In the genomic region with DNA sequence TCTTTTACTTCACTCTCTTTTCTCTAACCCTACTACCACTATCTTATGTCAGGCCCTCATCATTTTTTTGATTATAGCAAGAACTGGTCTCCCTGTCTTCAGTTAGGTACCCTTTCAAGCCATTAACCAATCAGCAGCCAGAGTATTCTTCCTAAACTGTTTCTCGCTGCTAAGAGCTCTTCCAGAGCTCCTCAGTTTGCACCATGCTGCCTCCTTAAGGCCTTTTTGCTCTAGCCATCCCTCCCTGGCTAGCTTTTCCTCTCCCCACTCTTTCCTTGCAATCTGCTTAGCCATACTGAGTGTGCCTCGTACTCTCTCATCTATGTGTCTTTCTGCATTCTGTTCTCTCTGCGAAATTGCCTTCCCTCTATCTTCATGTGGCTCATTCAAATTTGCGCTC, we compare ENCODE assay signal across 24 cellular contexts. TPM values are rescaled to one million over a fixed set of nuclear protein-coding genes. Genes with fewer than 3 reads are reported as not detected.
DNase-seq lines count a peak whose midpoint lies in the region; ATAC-seq and TF ChIP-seq lines count a peak whose summit lies in the region.
"Had no signal": no experiment of that assay in that cellular context is flagged by ENCODE, and none has a peak within 500 bp of the region (broad histone marks: within the 10 kb centered on the region; RNA-seq: fewer than 3 reads in every experiment).

No MANE protein-coding gene starts in this region.

- H3K4me2 ChIP-seq in osteoblast (ENCODE audit: insufficient read depth, low read length), result no peak overlapping the region

- peak; percentile 64 for ATAC-seq in WTC11
- ATAC-seq: GM12878, HCT116, HepG2 had no signal

- no peaks in the 10 kb centered on the region for H3K9me3 ChIP-seq in osteoblast (ENCODE audit: low read depth, low read length)
- H3K9me3 ChIP-seq: BE2C had no signal

- H3K27me3 Mint-ChIP-seq in WTC11 (ENCODE audit: low read depth), result no peaks in the 10 kb centered on the region; the same call in 1 of the 2 replicates
- H3K27me3 Mint-ChIP-seq: CD4-positive, CD25-positive, alpha-beta regulatory T cell had no signal

- H4K20me1 ChIP-seq in osteoblast (ENCODE audit: insufficient read depth, low read length), result no peaks in the 10 kb centered on the region

- no peak for TF ChIP-seq CTCF in WTC11 (IDR thresholded peaks at IDR 0.05)
- TF ChIP-seq CTCF in fibroblast of the aortic adventitia (IDR thresholded peaks at IDR 0.05; ENCODE audit: insufficient read depth, low read length), result no peak
- no peak for TF ChIP-seq CTCF in osteoblast (IDR thresholded peaks at IDR 0.05; ENCODE audit: extremely low read depth, low read depth, low read length)

- H3K36me3 ChIP-seq in osteoblast (ENCODE audit: insufficient read depth, low read length), result no peaks in the 10 kb centered on the region
- H3K36me3 ChIP-seq: BE2C had no signal

- H3K79me2 ChIP-seq in osteoblast (ENCODE audit: insufficient read depth, low read length), result peaks cover 2% of the 10 kb centered on the region

- no peak overlapping the region for H3K27ac ChIP-seq in osteoblast (ENCODE audit: low read depth, low read length)
- H3K27ac ChIP-seq: GM23248 had no signal

- H3K27me3 ChIP-seq in osteoblast (ENCODE audit: insufficient read depth, low read length), result peaks cover 15% of the 10 kb centered on the region
- H3K27me3 ChIP-seq: BE2C had no signal

- POLR2A ChIA-PET in WTC11 (lab: Charles Lee), result no interaction called here

- no peaks in the 10 kb centered on the region for H3K4me1 ChIP-seq in osteoblast (ENCODE audit: insufficient read depth, low read length)
- H3K4me1 ChIP-seq: BE2C had no signal

- peaks cover 4% of the 10 kb centered on the region; the same call in 1 of the 2 replicates for H3K36me3 Mint-ChIP-seq in WTC11
- H3K36me3 Mint-ChIP-seq: CD4-positive, CD25-positive, alpha-beta regulatory T cell; CD8-positive, alpha-beta memory T cell; IgD-negative memory B cell had no signal

- H3K4me3 ChIP-seq in fibroblast of the aortic adventitia (ENCODE audit: low read depth, low read length), result no peak overlapping the region
- H3K4me3 ChIP-seq in osteoblast (ENCODE audit: insufficient read depth, low read length), result no peak overlapping the region
- H3K4me3 ChIP-seq: GM12878, GM23248 had no signal

- H3K4me3 Mint-ChIP-seq in WTC11, result no peak overlapping the region
- H3K4me3 Mint-ChIP-seq: CD4-positive, CD25-positive, alpha-beta regulatory T cell; CD8-positive, alpha-beta memory T cell; HFFc6; IgD-negative memory B cell had no signal

- no peaks in the 10 kb centered on the region for H3K4me1 Mint-ChIP-seq in WTC11
- H3K4me1 Mint-ChIP-seq: CD4-positive, CD25-positive, alpha-beta regulatory T cell; CD8-positive, alpha-beta memory T cell; IgD-negative memory B cell had no signal

- DNase-seq in NCI-H82 (lab: John Stamatoyannopoulos, UW) (peak; percentile 68), WTC11 (ENCODE audit: low spot score) (no peak), fibroblast of the aortic adventitia (ENCODE audit: low read depth) (peak; percentile 7), osteoblast (ENCODE audit: insufficient read length, low spot score, missing footprints) (no peak), UCSD-AML1 (lab: John Stamatoyannopoulos, UW; ENCODE audit: unreplicated experiment) (no peak), amniotic stem cell (lab: John Stamatoyannopoulos, UW) (no peak)
- no peak for DNase-seq in stimulated activated naive CD4-positive, alpha-beta T cell treated with Interleukin-2 at 50 U/mL for 16 hours (lab: John Stamatoyannopoulos, UW)
- DNase-seq: ACHN; BE2C; C1 segment of cervical spinal cord; CD4-positive, CD25-positive, alpha-beta regulatory T cell; CD8-positive, alpha-beta memory T cell; COR-L47; DMS 273 treated with DMSO at 0.1 percent for 48 hours; DMS53; DND-41; EL; GM23248; HFFc6 had no signal

- H2AFZ ChIP-seq in osteoblast (ENCODE audit: low read length), result peak overlapping the region; percentile 22
- H2AFZ ChIP-seq: GM23248 had no signal

- CTCF ChIA-PET in WTC11 (lab: Charles Lee), result no interaction called here

- no peak overlapping the region; the same call in 1 of the 2 replicates for H3K27ac Mint-ChIP-seq in WTC11
- H3K27ac Mint-ChIP-seq: HFFc6, IgD-negative memory B cell had no signal

- H3K9me3 Mint-ChIP-seq in WTC11, result no peaks in the 10 kb centered on the region
- H3K9me3 Mint-ChIP-seq: CD4-positive, CD25-positive, alpha-beta regulatory T cell; CD8-positive, alpha-beta memory T cell; HFFc6 had no signal

TF ChIP-seq in WTC11, 78 proteins besides CTCF, POLR2A, EP300 and RAD21 (continues in another document):
- TF ChIP-seq ZMAT4 (CRISPR knock-in tag; IDR thresholded peaks at IDR 0.05), result no peak
- TF ChIP-seq HMGA2 (CRISPR knock-in tag; IDR thresholded peaks at IDR 0.05), result no peak
- TF ChIP-seq SMAD3 (CRISPR knock-in tag; IDR thresholded peaks at IDR 0.05; ENCODE audit: borderline replicate concordance), result no peak
- no peak for TF ChIP-seq ZBTB21 (CRISPR knock-in tag; IDR thresholded peaks at IDR 0.05; ENCODE audit: borderline replicate concordance)
- no peak for TF ChIP-seq CDX4 (CRISPR knock-in tag; IDR thresholded peaks at IDR 0.05; ENCODE audit: borderline replicate concordance)
- TF ChIP-seq ZNF423 (CRISPR knock-in tag; IDR thresholded peaks at IDR 0.05), result no peak
- no peak for TF ChIP-seq PRRX2 (CRISPR knock-in tag; IDR thresholded peaks at IDR 0.05)
- TF ChIP-seq JUN (CRISPR knock-in tag; IDR thresholded peaks at IDR 0.05), result no peak
- TF ChIP-seq CBFB (CRISPR knock-in tag; IDR thresholded peaks at IDR 0.05; ENCODE audit: low read depth), result no peak
- no peak for TF ChIP-seq ERG (CRISPR knock-in tag; IDR thresholded peaks at IDR 0.05)
- no peak for TF ChIP-seq CREB1 (CRISPR knock-in tag; IDR thresholded peaks at IDR 0.05)
- TF ChIP-seq ZNF396 (CRISPR knock-in tag; IDR thresholded peaks at IDR 0.05; ENCODE audit: borderline replicate concordance), result no peak
- no peak for TF ChIP-seq ATF3 (CRISPR knock-in tag; conservative IDR thresholded peaks at IDR 0.05)
- no peak for TF ChIP-seq OVOL2 (CRISPR knock-in tag; IDR thresholded peaks at IDR 0.05; ENCODE audit: borderline replicate concordance)
- no peak for TF ChIP-seq KAT7 (CRISPR knock-in tag; IDR thresholded peaks at IDR 0.05; ENCODE audit: borderline replicate concordance)
- no peak for TF ChIP-seq E2F1 (CRISPR knock-in tag; IDR thresholded peaks at IDR 0.05)

RNA-seq across cellular contexts. Expression of gene KIF4A, which starts 32.9 kb away (rescaled TPM):
- 34.9 to 36.2 TPM (median 35.5 TPM) in 3 replicates for total RNA-seq in WTC11 (2021)
- total RNA-seq in fibroblast of the aortic adventitia (ENCODE audit: low replicate concordance), result 2.7 and 14.5 TPM in 2 replicates
- 2.1 and 2.2 TPM in 2 replicates for total RNA-seq in osteoblast

RNA-seq across cellular contexts. Expression of gene PDZD11, which starts 33.1 kb away (rescaled TPM):
- total RNA-seq in WTC11 (2021), result 27.0 to 32.2 TPM (median 27.8 TPM) in 3 replicates
- 27.0 and 68.0 TPM in 2 replicates for total RNA-seq in fibroblast of the aortic adventitia (ENCODE audit: low replicate concordance)
- 43.4 and 55.4 TPM in 2 replicates for total RNA-seq in osteoblast

RNA-seq across cellular contexts. Expression of gene RAB41, which starts 40.8 kb away (rescaled TPM):
- not detected in 3 replicates for total RNA-seq in WTC11 (2021)
- total RNA-seq in fibroblast of the aortic adventitia (ENCODE audit: low replicate concordance), result not detected in 2 replicates
- total RNA-seq in osteoblast, result not detected in 2 replicates
- total RNA-seq: CD4-positive, CD25-positive, alpha-beta regulatory T cell; CD8-positive, alpha-beta memory T cell; G401; GM12878; GM23248; HepG2; HFFc6 had no signal

RNA-seq across cellular contexts. Expression of gene ARR3, which starts 54.6 kb away (rescaled TPM):
- total RNA-seq in WTC11 (2021) (not detected in 3 replicates), fibroblast of the aortic adventitia (ENCODE audit: low replicate concordance) (not detected in 2 replicates), osteoblast (not detected in 2 replicates)
- total RNA-seq: CD4-positive, CD25-positive, alpha-beta regulatory T cell; CD8-positive, alpha-beta memory T cell; G401; GM12878; GM23248; HepG2; HFFc6 had no signal

Comparison
In these comparisons a context has a peak if more than half of its experiments do, and no peak if none do; other contexts are left out.
1. DNase-seq: peak in NCI-H82 (single experiment) and fibroblast of the aortic adventitia (single experiment); none in WTC11 (single experiment), osteoblast (single experiment), UCSD-AML1 (single experiment), amniotic stem cell (single experiment) and stimulated activated naive CD4-positive, alpha-beta T cell treated with Interleukin-2 at 50 U/mL for 16 hours (single experiment).